ENCODE assay signal across 8 cellular contexts in the genomic region with DNA sequence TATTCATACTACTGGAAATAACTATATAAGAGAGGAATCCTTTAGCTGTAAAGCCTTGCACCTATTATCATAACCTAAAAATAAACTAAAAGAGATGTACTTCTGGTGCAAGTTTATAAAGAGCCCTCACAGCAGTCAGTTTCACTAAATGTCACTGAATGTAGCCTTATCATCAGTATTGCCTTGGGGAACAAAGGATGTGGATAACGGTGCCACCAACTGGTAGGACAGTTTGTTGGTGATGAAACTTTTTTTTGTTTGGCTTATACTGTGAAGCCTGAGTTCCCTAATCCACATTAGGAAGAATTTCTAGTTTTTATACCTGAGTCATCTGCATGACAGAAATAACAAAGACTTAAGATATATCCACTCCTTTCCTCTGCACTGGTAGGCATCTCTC.
DNase-seq lines count a peak whose midpoint lies in the region; ATAC-seq, FAIRE-seq and TF ChIP-seq lines count a peak whose summit lies in the region.

No MANE protein-coding gene starts in this region.

- BruUV-seq in PC-3 (replicated peaks; lab: Mats Ljungman, UMichigan), result no TSS peak

- peak; percentile 36 for FAIRE-seq in H54 (lab: Jason Lieb, UNC)

- H3K9me3 ChIP-seq in BE2C, result no peaks in the 10 kb centered on the region
- H3K9me3 ChIP-seq in PC-3 (ENCODE audit: low read length), result no peaks in the 10 kb centered on the region

- H3K9me2 ChIP-seq in PC-3 (replicated peaks; ENCODE audit: low read length), result no peaks in the 10 kb centered on the region

- H3K79me2 ChIP-seq in PC-3 (ENCODE audit: low read length), result no peaks in the 10 kb centered on the region

- TF ChIP-seq CTCF in BE2C (IDR thresholded peaks at IDR 0.05; ENCODE audit: low read depth, low read length), result peak; percentile 49
- TF ChIP-seq CTCF in PC-3 (conservative IDR thresholded peaks at IDR 0.05; ENCODE audit: low read depth, low read length), result peak; percentile 67

- no peak overlapping the region for H3K4me3 ChIP-seq in BE2C (ENCODE audit: low read depth, low read length)
- H3K4me3 ChIP-seq in PC-3 (ENCODE audit: low read length), result no peak overlapping the region

- H3K27me3 ChIP-seq in BE2C, result peaks cover 3% of the 10 kb centered on the region; the same call in 1 of the 2 replicates
- peaks cover 31% of the 10 kb centered on the region; the same call in 1 of the 2 replicates for H3K27me3 ChIP-seq in PC-3 (ENCODE audit: low read length)

- no peak overlapping the region for H3K27ac ChIP-seq in PC-3 (ENCODE audit: low read length)

- TF ChIP-seq POLR2A in H54 (IDR thresholded peaks at IDR 0.05; ENCODE audit: low read depth, low read length), result no peak

- CTCF ChIA-PET in PC-3 (lab: Charles Lee), result interaction anchor here (0.7 kb wide), 1 partner anchor 9 kb away, joined by 3 read pairs; no protein-coding TSS in a partner anchor

- ATAC-seq in PC-3 (peak; percentile 95), HG03196 (IDR thresholded peaks at IDR 0.05; ENCODE audit: unreplicated experiment) (no peak)

- H3K4me2 ChIP-seq in PC-3 (ENCODE audit: low read length), result no peak overlapping the region

- H3K36me3 ChIP-seq in BE2C (no peaks in the 10 kb centered on the region), PC-3 (ENCODE audit: low read depth, low read length) (no peaks in the 10 kb centered on the region)

- H2AFZ ChIP-seq in PC-3 (ENCODE audit: low read length), result no peak overlapping the region

- H4K20me1 ChIP-seq in PC-3 (ENCODE audit: low read length), result no peaks in the 10 kb centered on the region

- intact Hi-C loops in PC-3 (cut with micrococcal nuclease), result loop anchor here (1.0 to 5.0 kb wide), 6 partner anchors 169 to 654 kb away; partner anchors contain the start of gene TFPI2

- POLR2A ChIA-PET in PC-3 (lab: Charles Lee; ENCODE audit: unreplicated experiment), result no interaction called here

- H3K9ac ChIP-seq in PC-3 (ENCODE audit: low read length), result no peak overlapping the region

- DNase-seq in BE2C, result no peak
- DNase-seq in H54 (ENCODE audit: insufficient read length, low spot score), result no peak
- DNase-seq in PC-3, result peak; percentile 59
- DNase-seq in glomerular visceral epithelial cell (ENCODE audit: extremely low spot score), result peak; percentile 15
- no peak for DNase-seq in NCI-H1436 (lab: John Stamatoyannopoulos, UW)
- no peak for DNase-seq in stimulated activated CD4-positive, alpha-beta T cell treated with anti-CD3 and anti-CD28 coated beads, Interleukin-4, amount 100 ng/mL, for 24 hours
- DNase-seq in NCI-H1436 treated with DMSO at 0.1 percent for 48 hours (lab: John Stamatoyannopoulos, UW), result no peak

- peaks cover 4% of the 10 kb centered on the region; the same call in 1 of the 2 replicates for H3K4me1 ChIP-seq in BE2C
- no peaks in the 10 kb centered on the region for H3K4me1 ChIP-seq in PC-3 (ENCODE audit: insufficient read depth, low read length)

- H3F3A ChIP-seq in PC-3 (ENCODE audit: low read length, unreplicated experiment), result no peaks in the 10 kb centered on the region

Comparison
In these comparisons a context has a peak if more than half of its experiments do, and no peak if none do; other contexts are left out.
1. DNase-seq: peak in PC-3 (single experiment) and glomerular visceral epithelial cell (single experiment); none in BE2C (single experiment), H54 (single experiment), NCI-H1436 (single experiment), stimulated activated CD4-positive, alpha-beta T cell treated with anti-CD3 and anti-CD28 coated beads, Interleukin-4, amount 100 ng/mL, for 24 hours (single experiment) and NCI-H1436 treated with DMSO at 0.1 percent for 48 hours (single experiment).